In genomic region chr10:45383682-45384320, GRCh38 we compare ENCODE assay signal across 18 cellular contexts.
"Had no signal": no experiment of that assay in that cellular context is flagged by ENCODE, and none has a peak within 500 bp of the region (broad histone marks: within the 10 kb centered on the region; RNA-seq: fewer than 3 reads in every experiment).

No MANE protein-coding gene starts in this region.

- H3K27me3 Mint-ChIP-seq: activated naive CD8-positive, alpha-beta T cell treated with anti-CD3 and anti-CD28 coated beads for 36 hours had no signal

- FAIRE-seq: endothelial cell of umbilical vein, keratinocyte had no signal

- H3K27ac ChIP-seq: colonic mucosa, esophagus squamous epithelium, parathyroid adenoma, thoracic aorta, upper lobe of right lung had no signal

- H3K4me1 ChIP-seq: colonic mucosa, esophagus squamous epithelium, parathyroid adenoma, upper lobe of right lung had no signal

- H3K4me1 Mint-ChIP-seq: activated CD4-positive, alpha-beta memory T cell treated with anti-CD3 and anti-CD28 coated beads, Interleukin-2, amount 10 ng/mL, durations not matched to agents 7 days and 5 days; activated naive CD8-positive, alpha-beta T cell treated with anti-CD3 and anti-CD28 coated beads for 36 hours; brain; naive thymus-derived CD4-positive, alpha-beta T cell had no signal

- H3K4me3 ChIP-seq: colonic mucosa, esophagus squamous epithelium, thoracic aorta, upper lobe of right lung had no signal

- H3K27me3 ChIP-seq: colonic mucosa, upper lobe of right lung had no signal

- H3K9me3 ChIP-seq: colonic mucosa, esophagus squamous epithelium, thoracic aorta, upper lobe of right lung had no signal

- H3K4me3 Mint-ChIP-seq: activated CD4-positive, alpha-beta memory T cell treated with anti-CD3 and anti-CD28 coated beads, Interleukin-2, amount 10 ng/mL, durations not matched to agents 7 days and 5 days; activated naive CD8-positive, alpha-beta T cell treated with anti-CD3 and anti-CD28 coated beads for 36 hours; brain; naive thymus-derived CD4-positive, alpha-beta T cell had no signal

- H3K36me3 Mint-ChIP-seq: activated naive CD8-positive, alpha-beta T cell treated with anti-CD3 and anti-CD28 coated beads for 36 hours; brain had no signal

- DNase-seq: activated CD4-positive, alpha-beta memory T cell treated with anti-CD3 and anti-CD28 coated beads, Interleukin-2, amount 10 ng/mL, durations not matched to agents 7 days and 5 days; activated CD4-positive, alpha-beta T cell treated with anti-CD3 and anti-CD28 coated beads for 4 hours; activated CD8-positive, alpha-beta memory T cell treated with anti-CD3 and anti-CD28 coated beads, Interleukin-2, amount 50 U/mL, for 4 hours; activated gamma-delta T cell treated with Interleukin-2 at 50 U/mL for 16 hours; activated naive CD8-positive, alpha-beta T cell treated with anti-CD3 and anti-CD28 coated beads for 36 hours; central memory CD4-positive, alpha-beta T cell; colonic mucosa; esophagus squamous epithelium; hippocampal formation; naive thymus-derived CD4-positive, alpha-beta T cell; stimulated activated CD4-positive, alpha-beta T cell treated with anti-CD3 and anti-CD28 coated beads, Interleukin-12 subunit alpha, Interleukin-12 subunit beta, amount 100 ng/mL, for 4 hours; stimulated activated CD4-positive, alpha-beta T cell treated with anti-CD3 and anti-CD28 coated beads, Interleukin-2, amount 100 ng/mL, for 24 hours; upper lobe of right lung had no signal

- H3K36me3 ChIP-seq: colonic mucosa, thoracic aorta had no signal

- H3K27ac Mint-ChIP-seq: activated CD4-positive, alpha-beta memory T cell treated with anti-CD3 and anti-CD28 coated beads, Interleukin-2, amount 10 ng/mL, durations not matched to agents 7 days and 5 days; activated naive CD8-positive, alpha-beta T cell treated with anti-CD3 and anti-CD28 coated beads for 36 hours; brain; naive thymus-derived CD4-positive, alpha-beta T cell had no signal
